12 cellular contexts compared by ENCODE assay signal in the genomic region with DNA sequence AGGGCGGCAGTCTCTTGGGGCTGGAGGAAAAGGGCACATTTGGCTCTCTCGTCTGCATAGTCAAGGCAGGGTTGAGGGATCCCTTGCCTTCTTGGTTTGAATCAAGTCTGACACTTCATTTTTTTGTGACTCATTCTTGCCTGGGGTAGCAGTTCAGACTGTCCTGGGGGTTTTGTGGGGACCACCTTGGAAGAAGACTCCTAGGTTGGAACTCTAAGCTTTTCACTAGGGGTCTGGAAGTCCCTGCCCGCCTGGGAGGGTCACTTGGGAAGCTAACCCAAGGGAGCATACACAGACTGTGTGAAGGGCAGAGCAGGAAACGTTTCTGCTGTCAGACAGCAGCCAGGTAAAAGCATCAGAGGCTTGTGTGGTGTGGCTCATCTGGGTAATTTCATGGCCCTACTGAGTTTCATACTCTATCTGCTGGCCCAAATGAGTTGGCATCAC. TPM values are rescaled to one million over a fixed set of nuclear protein-coding genes. Genes with fewer than 3 reads are reported as not detected.
DNase-seq lines count a peak whose midpoint lies in the region; ATAC-seq and TF ChIP-seq lines count a peak whose summit lies in the region.
"Had no signal": no experiment of that assay in that cellular context is flagged by ENCODE, and none has a peak within 500 bp of the region (broad histone marks: within the 10 kb centered on the region; RNA-seq: fewer than 3 reads in every experiment).

No MANE protein-coding gene starts in this region.

- H3F3A ChIP-seq in PC-3 (ENCODE audit: low read length, unreplicated experiment) = no peaks in the 10 kb centered on the region

- H4K20me1 ChIP-seq in PC-3 (ENCODE audit: low read length) (no peaks in the 10 kb centered on the region), mammary epithelial cell (ENCODE audit: insufficient read depth, low read length) (no peaks in the 10 kb centered on the region)

- DNase-seq in NCI-H69 (lab: John Stamatoyannopoulos, UW) (peak; percentile 24), ascending aorta (ENCODE audit: low spot score in 2 of 2) (no peak), spleen (peak; percentile 47), PC-3 (no peak), mammary epithelial cell (no peak)
- DNase-seq in activated CD4-positive, alpha-beta memory T cell treated with anti-CD3 and anti-CD28 coated beads, Interleukin-2, amount 10 ng/mL, durations not matched to agents 7 days and 5 days = peak; percentile 29
- DNase-seq: foreskin keratinocyte, GDM1, IMR-90, NCI-H1105 had no signal

- H3K27me3 Mint-ChIP-seq in activated CD4-positive, alpha-beta memory T cell treated with anti-CD3 and anti-CD28 coated beads, Interleukin-2, amount 10 ng/mL, durations not matched to agents 7 days and 5 days = no peaks in the 10 kb centered on the region

- ATAC-seq in PC-3 (no peak), GM19455 (IDR thresholded peaks at IDR 0.05; ENCODE audit: unreplicated experiment) (no peak)
- ATAC-seq: foreskin keratinocyte, Panc1 had no signal

- no peak overlapping the region for H3K4me2 ChIP-seq in PC-3 (ENCODE audit: low read length)
- no peak overlapping the region for H3K4me2 ChIP-seq in mammary epithelial cell (ENCODE audit: insufficient read depth, low read depth, low read length)

- BruUV-seq in PC-3 (replicated peaks; lab: Mats Ljungman, UMichigan) (no TSS peak), mammary epithelial cell (replicated peaks; lab: Mats Ljungman, UMichigan) (no TSS peak)

- no peak for TF ChIP-seq POLR2A in spleen (IDR thresholded peaks at IDR 0.05)

- POLR2A ChIA-PET in activated CD4-positive, alpha-beta memory T cell treated with anti-CD3 and anti-CD28 coated beads, Interleukin-2, amount 10 ng/mL, durations not matched to agents 7 days and 5 days (lab: Charles Lee) = interaction anchor here (0.8 to 2.4 kb wide), 6 partner anchors 10 to 84 kb away, joined by 3 to 12 read pairs (median 4); no protein-coding TSS in a partner anchor
- POLR2A ChIA-PET in PC-3 (lab: Charles Lee; ENCODE audit: unreplicated experiment) = no interaction called here

- H2AFZ ChIP-seq in PC-3 (ENCODE audit: low read length) = no peak overlapping the region
- no peak overlapping the region for H2AFZ ChIP-seq in mammary epithelial cell (ENCODE audit: low read depth, low read length)

- dilution Hi-C loops in mammary epithelial cell (cut with HindIII; ENCODE audit: low sequenced_read_pairs) = no loop called here

- no peak overlapping the region for H3K4me3 Mint-ChIP-seq in activated CD4-positive, alpha-beta memory T cell treated with anti-CD3 and anti-CD28 coated beads, Interleukin-2, amount 10 ng/mL, durations not matched to agents 7 days and 5 days

- in situ Hi-C loops in mammary epithelial cell (cut with MboI; ENCODE audit: low sequenced_read_pairs in 2 of 2) = no loop called here

- H3K36me3 Mint-ChIP-seq in activated CD4-positive, alpha-beta memory T cell treated with anti-CD3 and anti-CD28 coated beads, Interleukin-2, amount 10 ng/mL, durations not matched to agents 7 days and 5 days (ENCODE audit: low read depth) = no peaks in the 10 kb centered on the region

- CTCF ChIA-PET in activated CD4-positive, alpha-beta memory T cell treated with anti-CD3 and anti-CD28 coated beads, Interleukin-2, amount 10 ng/mL, durations not matched to agents 7 days and 5 days (lab: Charles Lee) = interaction anchor here (0.5 to 1.6 kb wide), 3 partner anchors 10 to 787 kb away, joined by 3 to 5 read pairs (median 3); no protein-coding TSS in a partner anchor
- CTCF ChIA-PET in PC-3 (lab: Charles Lee) = interaction anchor here (0.6 kb wide), 1 partner anchor 13 kb away, joined by 5 read pairs; no protein-coding TSS in a partner anchor
- CTCF ChIA-PET in mammary epithelial cell (lab: Charles Lee; ENCODE audit: low non-redundant PET) = no interaction called here

- peak overlapping the region; percentile 6 to 49 for H3K27ac ChIP-seq in ascending aorta
- H3K27ac ChIP-seq in spleen = no peak overlapping the region
- no peak overlapping the region for H3K27ac ChIP-seq in PC-3 (ENCODE audit: low read length)
- no peak overlapping the region for H3K27ac ChIP-seq in mammary epithelial cell (ENCODE audit: insufficient read depth, low read depth, low read length)
- H3K27ac ChIP-seq: foreskin keratinocyte had no signal

- H3K4me3 ChIP-seq in ascending aorta (no peak overlapping the region), spleen (no peak overlapping the region), PC-3 (ENCODE audit: low read length) (no peak overlapping the region), mammary epithelial cell (replicated peaks in 1 of 3; ENCODE audit: insufficient read depth in 1 of 3, low read depth in 2 of 3, low read length in 3 of 3) (no peak overlapping the region)

- H3K4me1 ChIP-seq in ascending aorta (peaks cover 12 to 76% of the 10 kb centered on the region in 2 donors), spleen (peaks cover 10 to 100% (median 57%) of the 10 kb centered on the region in 6 donors), PC-3 (ENCODE audit: insufficient read depth, low read length) (no peaks in the 10 kb centered on the region), mammary epithelial cell (ENCODE audit: insufficient read depth, low read length) (no peaks in the 10 kb centered on the region)
- H3K4me1 ChIP-seq: foreskin keratinocyte had no signal

- 47 to 71% (median 59%) methylated on average over 4 of the region's 4 CpGs for WGBS in spleen, 5 donors
- 69% methylated on average over 4 of the region's 4 CpGs for WGBS in mammary epithelial cell (ENCODE audit: low coverage, missing lambda C conversion rate)

- H3K79me2 ChIP-seq in PC-3 (ENCODE audit: low read length) = no peaks in the 10 kb centered on the region
- H3K79me2 ChIP-seq in mammary epithelial cell (ENCODE audit: insufficient read depth, low read length) = no peaks in the 10 kb centered on the region

- no peaks in the 10 kb centered on the region for H3K9me3 ChIP-seq in ascending aorta
- H3K9me3 ChIP-seq in spleen = no peaks in the 10 kb centered on the region
- no peaks in the 10 kb centered on the region for H3K9me3 ChIP-seq in PC-3 (ENCODE audit: low read length)
- H3K9me3 ChIP-seq in mammary epithelial cell (replicated peaks; ENCODE audit: insufficient read depth, low read length) = no peaks in the 10 kb centered on the region

- no peak for TF ChIP-seq CTCF in ascending aorta (IDR thresholded peaks at IDR 0.05)
- TF ChIP-seq CTCF in spleen (IDR thresholded peaks at IDR 0.05 in 8 of 11, conservative IDR thresholded peaks at IDR 0.05 in 3 of 11) = no peak
- no peak for TF ChIP-seq CTCF in PC-3 (conservative IDR thresholded peaks at IDR 0.05; ENCODE audit: low read depth, low read length)
- no peak for TF ChIP-seq CTCF in mammary epithelial cell (conservative IDR thresholded peaks at IDR 0.05 in 1 of 2, IDR thresholded peaks at IDR 0.05 in 1 of 2; ENCODE audit: extremely low read depth in 1 of 2, insufficient read depth in 1 of 2, low read depth in 1 of 2, low read length in 2 of 2)

- H3K9me3 Mint-ChIP-seq in activated CD4-positive, alpha-beta memory T cell treated with anti-CD3 and anti-CD28 coated beads, Interleukin-2, amount 10 ng/mL, durations not matched to agents 7 days and 5 days = no peaks in the 10 kb centered on the region

- H3K27me3 ChIP-seq in ascending aorta = no peaks in the 10 kb centered on the region
- H3K27me3 ChIP-seq in spleen (replicated peaks in 1 of 7) = no peaks in the 10 kb centered on the region
- 0 out of 2 replicates have a peak, but pooled peaks cover 8% of the 10 kb centered on the region for H3K27me3 ChIP-seq in PC-3 (ENCODE audit: low read length)
- H3K27me3 ChIP-seq in mammary epithelial cell (ENCODE audit: insufficient read depth, low read length) = no peaks in the 10 kb centered on the region

- intact Hi-C loops in ascending aorta (cut with DNase I) (no loop called here), spleen (cut with DNase I; ENCODE audit: low total_unique reads) (no loop called here), PC-3 (cut with micrococcal nuclease) (no loop called here), mammary epithelial cell (cut with micrococcal nuclease) (no loop called here)

- H3K9me2 ChIP-seq in PC-3 (replicated peaks; ENCODE audit: low read length) = no peaks in the 10 kb centered on the region

- H3K9ac ChIP-seq in PC-3 (ENCODE audit: low read length) = no peak overlapping the region
- no peak overlapping the region for H3K9ac ChIP-seq in mammary epithelial cell (ENCODE audit: insufficient read depth, low read length)

- H3K36me3 ChIP-seq in ascending aorta (no peaks in the 10 kb centered on the region), spleen (no peaks in the 10 kb centered on the region), PC-3 (ENCODE audit: low read depth, low read length) (no peaks in the 10 kb centered on the region), mammary epithelial cell (ENCODE audit: insufficient read depth, low read length) (no peaks in the 10 kb centered on the region)

- H3K4me1 Mint-ChIP-seq in activated CD4-positive, alpha-beta memory T cell treated with anti-CD3 and anti-CD28 coated beads, Interleukin-2, amount 10 ng/mL, durations not matched to agents 7 days and 5 days = peaks cover 33% of the 10 kb centered on the region

- peak overlapping the region; percentile 71 for H3K27ac Mint-ChIP-seq in activated CD4-positive, alpha-beta memory T cell treated with anti-CD3 and anti-CD28 coated beads, Interleukin-2, amount 10 ng/mL, durations not matched to agents 7 days and 5 days

RNA-seq across cellular contexts. Expression of gene YPEL2, which starts 11.2 kb away (rescaled TPM):
- 10 to 100 TPM; 17.1 to 18.4 TPM for total RNA-seq in activated CD4-positive, alpha-beta memory T cell treated with anti-CD3 and anti-CD28 coated beads, Interleukin-2, amount 10 ng/mL, durations not matched to agents 7 days and 5 days
- total RNA-seq in ascending aorta = 10.5 TPM
- 10 to 100 TPM; 24.6 to 45.6 (median 36.2) TPM for total RNA-seq in spleen
- 1 to 10 TPM; 6.7 to 9.1 (median 9.0) TPM for polyA plus RNA-seq in spleen
- total RNA-seq in PC-3 (2014; rRNA removed) = 0.47 and 1.1 TPM in 2 replicates
- 1 to 10 TPM; 2.2 to 6.8 TPM for total RNA-seq in mammary epithelial cell
- polyA plus RNA-seq in mammary epithelial cell = 1.7 TPM
- polyA minus RNA-seq in mammary epithelial cell = not detected

Comparison
In these comparisons a context has a peak if more than half of its experiments do, and no peak if none do; other contexts are left out.
1. DNase-seq: peak in NCI-H69 (single experiment), activated CD4-positive, alpha-beta memory T cell treated with anti-CD3 and anti-CD28 coated beads, Interleukin-2, amount 10 ng/mL, durations not matched to agents 7 days and 5 days (single experiment) and spleen (single experiment); none in ascending aorta (0 of 2), PC-3 (single experiment) and mammary epithelial cell (single experiment).
2. H3K27ac ChIP-seq: peak in ascending aorta (2 of 2); none in spleen (0 of 8), PC-3 (single experiment) and mammary epithelial cell (single experiment).